ENCODE assay signal across 25 cellular contexts in the genomic region with DNA sequence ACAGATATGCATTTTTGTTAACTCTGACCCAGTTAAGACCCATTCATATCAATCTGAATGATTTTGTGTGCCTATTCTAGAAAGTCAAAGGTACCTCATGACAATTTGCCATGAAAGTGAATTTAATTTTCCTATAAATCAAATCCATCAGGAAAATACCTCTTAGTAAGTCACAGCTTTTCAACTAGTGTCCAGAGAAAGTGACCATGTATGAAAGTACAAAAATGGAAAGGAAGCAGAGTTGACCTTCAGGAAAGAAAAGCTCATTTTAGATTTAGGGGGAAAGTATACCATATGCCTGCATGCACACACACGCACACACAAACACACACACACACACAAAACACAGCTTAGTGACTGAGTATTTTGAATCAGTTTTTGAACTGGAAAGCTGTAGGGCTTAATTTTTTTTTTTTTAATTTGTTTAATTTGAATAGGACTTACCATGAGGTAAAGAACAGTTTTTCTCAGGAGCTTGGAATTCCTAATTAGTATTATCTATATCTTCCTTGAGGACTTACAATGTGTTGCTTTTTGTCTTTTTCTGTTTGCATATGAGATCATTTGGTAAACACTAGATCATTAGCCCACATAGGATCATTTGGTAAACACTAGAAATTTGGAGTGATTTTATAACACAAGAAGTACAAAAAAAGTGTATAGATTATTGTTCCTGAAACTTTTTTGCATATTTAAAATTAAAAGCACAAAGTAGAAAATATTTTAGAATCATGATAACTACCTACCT.
DNase-seq lines count a peak whose midpoint lies in the region; ATAC-seq and TF ChIP-seq lines count a peak whose summit lies in the region.
"Had no signal": no experiment of that assay in that cellular context is flagged by ENCODE, and none has a peak within 500 bp of the region (broad histone marks: within the 10 kb centered on the region; RNA-seq: fewer than 3 reads in every experiment).

No MANE protein-coding gene starts in this region.

- ATAC-seq in GM23338 = no peak
- no peak for ATAC-seq in GM19351 (IDR thresholded peaks at IDR 0.05; ENCODE audit: unreplicated experiment)
- ATAC-seq in esophagus mucosa = no peak
- ATAC-seq: CD8-positive, alpha-beta T cell; HCT116; PC-3 had no signal

- H3K4me1 ChIP-seq in GM23338 (ENCODE audit: insufficient read depth) (peaks cover 44% of the 10 kb centered on the region), MM.1S (ENCODE audit: low read length) (peaks cover 53% of the 10 kb centered on the region)

- H3K27ac ChIP-seq in GM23338 (ENCODE audit: low read depth) = no peak overlapping the region
- no peak overlapping the region for H3K27ac ChIP-seq in MM.1S (ENCODE audit: low read length)

- H3K9me2 ChIP-seq in GM23338 (ENCODE audit: insufficient read depth) (no peaks in the 10 kb centered on the region), MM.1S (replicated peaks; ENCODE audit: insufficient read depth, low read length) (no peaks in the 10 kb centered on the region)
- H3K9me2 ChIP-seq: SK-N-SH had no signal

- DNase-seq in GM23338 (ENCODE audit: low spot score) (no peak), MM.1S (no peak), NCI-H774 (lab: John Stamatoyannopoulos, UW) (peak; percentile 19), nephron progenitor cell (no peak), HuH-7 (ENCODE audit: low spot score) (no peak)
- DNase-seq: C1 segment of cervical spinal cord; Caco-2; CD8-positive, alpha-beta T cell; DMS 273 treated with DMSO at 0.1 percent for 48 hours; Kasumi-1; MG63; NCI-H1048; NCI-H1694; NCI-H2107; NCI-H446 treated with DMSO at 0.1 percent for 48 hours; NCI-H526; NK-92 treated with Interleukin-12 subunit alpha and Interleukin-12 subunit beta, amount 100 ng/mL, for 24 hours; PC-3; SK-N-SH; SW 1271; T-helper 9 cell had no signal

- H3K4me1 Mint-ChIP-seq in GM23338 (peaks cover 43% of the 10 kb centered on the region), nephron progenitor cell (peaks cover 2% of the 10 kb centered on the region)

- H2AFZ ChIP-seq in GM23338 = no peak overlapping the region
- H2AFZ ChIP-seq in MM.1S (ENCODE audit: low read length) = no peak overlapping the region

- H3K9ac ChIP-seq in MM.1S (ENCODE audit: low read length) = no peak overlapping the region
- H3K9ac ChIP-seq: SK-N-SH had no signal

- H3K9me3 Mint-ChIP-seq in GM23338 (no peaks in the 10 kb centered on the region), nephron progenitor cell (no peaks in the 10 kb centered on the region)
- H3K9me3 Mint-ChIP-seq: CD8-positive, alpha-beta T cell; T-helper 1 cell treated with Interleukin-12 subunit alpha and Interleukin-12 subunit beta and Interleukin-4 antibody, amounts not matched to agents 30 μg/mL and 1 μg/mL, for 36 hours had no signal

- H3K27me3 Mint-ChIP-seq in GM23338 (ENCODE audit: insufficient read depth, low read depth, poor library complexity) (no peaks in the 10 kb centered on the region), nephron progenitor cell (ENCODE audit: low read depth, poor library complexity) (no peaks in the 10 kb centered on the region)

- H3K79me2 ChIP-seq in GM23338 (replicated peaks; ENCODE audit: insufficient read depth) = peaks cover 41% of the 10 kb centered on the region
- peaks cover 47% of the 10 kb centered on the region for H3K79me2 ChIP-seq in MM.1S (ENCODE audit: low read length)

- no peaks in the 10 kb centered on the region for H3F3A ChIP-seq in GM23338 (replicated peaks; ENCODE audit: low read depth)
- H3F3A ChIP-seq in MM.1S (ENCODE audit: insufficient read depth, low read length) = peaks cover 40% of the 10 kb centered on the region

- H3K9me3 ChIP-seq in MM.1S (replicated peaks; ENCODE audit: insufficient read depth, low read length) = no peaks in the 10 kb centered on the region
- H3K9me3 ChIP-seq: Caco-2, MG63, SK-N-SH had no signal

- H3K27me3 ChIP-seq in GM23338 (ENCODE audit: insufficient read depth) (no peaks in the 10 kb centered on the region), MM.1S (replicated peaks; ENCODE audit: insufficient read depth, low read length) (no peaks in the 10 kb centered on the region)
- H3K27me3 ChIP-seq: MG63 had no signal

- no peak overlapping the region for H3K4me2 ChIP-seq in GM23338
- peak overlapping the region; percentile 42; the same call in 1 of the 2 replicates for H3K4me2 ChIP-seq in MM.1S (ENCODE audit: low read depth, low read length)
- H3K4me2 ChIP-seq: SK-N-SH had no signal

- TF ChIP-seq CTCF in GM23338 (conservative IDR thresholded peaks at IDR 0.05; ENCODE audit: low read depth in 2 of 2) (no peak), MM.1S (IDR thresholded peaks at IDR 0.05; ENCODE audit: low read length) (no peak), nephron progenitor cell (IDR thresholded peaks at IDR 0.05) (no peak)

- H3K4me3 Mint-ChIP-seq in GM23338 (no peak overlapping the region), nephron progenitor cell (no peak overlapping the region)
- H3K4me3 Mint-ChIP-seq: CD8-positive, alpha-beta T cell; T-helper 1 cell treated with Interleukin-12 subunit alpha and Interleukin-12 subunit beta and Interleukin-4 antibody, amounts not matched to agents 30 μg/mL and 1 μg/mL, for 36 hours had no signal

- H3K4me3 ChIP-seq in GM23338 = no peak overlapping the region
- no peak overlapping the region for H3K4me3 ChIP-seq in MM.1S (ENCODE audit: low read length)
- H3K4me3 ChIP-seq: MG63 had no signal

- H3K36me3 ChIP-seq in GM23338 (ENCODE audit: insufficient read depth) (no peaks in the 10 kb centered on the region), MM.1S (replicated peaks; ENCODE audit: insufficient read depth, low read length) (no peaks in the 10 kb centered on the region)
- H3K36me3 ChIP-seq: MG63 had no signal

- 0 out of 2 replicates have a peak, but pooled peaks cover 3% of the 10 kb centered on the region for H4K20me1 ChIP-seq in GM23338 (replicated peaks; ENCODE audit: insufficient read depth)
- no peaks in the 10 kb centered on the region for H4K20me1 ChIP-seq in MM.1S (ENCODE audit: insufficient read depth, low read length)

- peak overlapping the region; percentile 42; the same call in 1 of the 2 replicates for H3K27ac Mint-ChIP-seq in GM23338
- peak overlapping the region; percentile 64 for H3K27ac Mint-ChIP-seq in nephron progenitor cell
- H3K27ac Mint-ChIP-seq: CD8-positive, alpha-beta T cell; T-helper 1 cell treated with Interleukin-12 subunit alpha and Interleukin-12 subunit beta and Interleukin-4 antibody, amounts not matched to agents 30 μg/mL and 1 μg/mL, for 36 hours had no signal

- H3K36me3 Mint-ChIP-seq in GM23338 (ENCODE audit: low read depth) = no peaks in the 10 kb centered on the region
- no peaks in the 10 kb centered on the region for H3K36me3 Mint-ChIP-seq in nephron progenitor cell (ENCODE audit: low read depth)
- H3K36me3 Mint-ChIP-seq: CD8-positive, alpha-beta T cell had no signal

TF ChIP-seq in GM23338, 12 proteins besides CTCF, POLR2A, EP300 and RAD21 (continues in another document):
- no peak for TF ChIP-seq NANOG (IDR thresholded peaks at IDR 0.05; ENCODE audit: borderline replicate concordance)
- TF ChIP-seq POLR2AphosphoS5 (IDR thresholded peaks at IDR 0.05; ENCODE audit: low read depth) = no peak
- TF ChIP-seq ZNF114 (CRISPR knock-in tag; IDR thresholded peaks at IDR 0.05) = no peak
- TF ChIP-seq EZH2 (IDR thresholded peaks at IDR 0.05; ENCODE audit: low read depth, unreplicated experiment) = no peak
- TF ChIP-seq, protein P1, sequence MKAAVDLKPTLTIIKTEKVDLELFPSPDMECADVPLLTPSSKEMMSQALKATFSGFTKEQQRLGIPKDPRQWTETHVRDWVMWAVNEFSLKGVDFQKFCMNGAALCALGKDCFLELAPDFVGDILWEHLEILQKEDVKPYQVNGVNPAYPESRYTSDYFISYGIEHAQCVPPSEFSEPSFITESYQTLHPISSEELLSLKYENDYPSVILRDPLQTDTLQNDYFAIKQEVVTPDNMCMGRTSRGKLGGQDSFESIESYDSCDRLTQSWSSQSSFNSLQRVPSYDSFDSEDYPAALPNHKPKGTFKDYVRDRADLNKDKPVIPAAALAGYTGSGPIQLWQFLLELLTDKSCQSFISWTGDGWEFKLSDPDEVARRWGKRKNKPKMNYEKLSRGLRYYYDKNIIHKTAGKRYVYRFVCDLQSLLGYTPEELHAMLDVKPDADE (IDR thresholded peaks at IDR 0.05) = no peak
- TF ChIP-seq EZH2phosphoT487 (IDR thresholded peaks at IDR 0.05; ENCODE audit: unreplicated experiment) = no peak
